ENCODE assay signal across 27 cellular contexts in genomic region chr5:86330736-86331135, GRCh38.
DNase-seq lines count a peak whose midpoint lies in the region; ATAC-seq, FAIRE-seq and TF ChIP-seq lines count a peak whose summit lies in the region.
"Had no signal": no experiment of that assay in that cellular context is flagged by ENCODE, and none has a peak within 500 bp of the region (broad histone marks: within the 10 kb centered on the region; RNA-seq: fewer than 3 reads in every experiment).

No MANE protein-coding gene starts in this region.

- H3K27me3 Mint-ChIP-seq in activated CD4-positive, alpha-beta memory T cell treated with anti-CD3 and anti-CD28 coated beads for 36 hours = no peaks in the 10 kb centered on the region
- H3K27me3 Mint-ChIP-seq: CD4-positive, alpha-beta memory T cell; CD4-positive, CD25-positive, alpha-beta regulatory T cell; CD8-positive, alpha-beta memory T cell had no signal

- H3K9ac ChIP-seq in kidney (ENCODE audit: low read length in 2 of 2) = no peak overlapping the region
- H3K9ac ChIP-seq: BLaER1 had no signal

- peak; percentile 31 for ATAC-seq in stimulated activated effector memory CD8-positive, alpha-beta T cell treated with anti-CD3 and anti-CD28 coated beads, Interleukin-12 subunit alpha, Interleukin-12 subunit beta, amount 100 ng/mL, for 72 hours
- ATAC-seq: GM12878 had no signal

- CTCF ChIA-PET in HEK293 (lab: Yijun Ruan, JAX) = interaction anchor here (0.5 kb wide), 1 partner anchor 152 kb away, joined by 5 read pairs; no protein-coding TSS in a partner anchor
- CTCF ChIA-PET in activated CD4-positive, alpha-beta memory T cell treated with anti-CD3 and anti-CD28 coated beads for 36 hours (lab: Charles Lee) = no interaction called here

- FAIRE-seq in kidney (lab: Jason Lieb, UNC) = no peak
- FAIRE-seq: A204.1, GM12878, GM12892, GM18507, GM19239 had no signal

- H3K4me3 ChIP-seq in HEK293 (ENCODE audit: low read depth, low read length) = no peak overlapping the region
- H3K4me3 ChIP-seq in kidney (ENCODE audit: low read length in 2 of 2) = no peak overlapping the region
- H3K4me3 ChIP-seq: BLaER1, GM12878 had no signal

- peaks cover 6% of the 10 kb centered on the region for H3K9me3 Mint-ChIP-seq in stimulated activated effector memory CD8-positive, alpha-beta T cell treated with anti-CD3 and anti-CD28 coated beads, Interleukin-12 subunit alpha, Interleukin-12 subunit beta, amount 100 ng/mL, for 72 hours
- H3K9me3 Mint-ChIP-seq in activated CD4-positive, alpha-beta memory T cell treated with anti-CD3 and anti-CD28 coated beads for 36 hours = no peaks in the 10 kb centered on the region

- intact Hi-C loops in kidney (cut with DNase I) = no loop called here
- intact Hi-C loops in activated CD4-positive, alpha-beta memory T cell treated with anti-CD3 and anti-CD28 coated beads for 36 hours (cut with micrococcal nuclease) = no loop called here

- POLR2A ChIA-PET in HEK293 (lab: Yijun Ruan, JAX) = no interaction called here
- POLR2A ChIA-PET in activated CD4-positive, alpha-beta memory T cell treated with anti-CD3 and anti-CD28 coated beads for 36 hours (lab: Charles Lee) = no interaction called here

- no peak for TF ChIP-seq CTCF in HEK293 (tag by site-specific recombination; IDR thresholded peaks at IDR 0.05)
- TF ChIP-seq CTCF in kidney (IDR thresholded peaks at IDR 0.05; ENCODE audit: borderline replicate concordance, extremely low read depth, insufficient read depth) = no peak

- no peak overlapping the region for H3K27ac Mint-ChIP-seq in stimulated activated effector memory CD8-positive, alpha-beta T cell treated with anti-CD3 and anti-CD28 coated beads, Interleukin-12 subunit alpha, Interleukin-12 subunit beta, amount 100 ng/mL, for 72 hours
- no peak overlapping the region for H3K27ac Mint-ChIP-seq in activated CD4-positive, alpha-beta memory T cell treated with anti-CD3 and anti-CD28 coated beads for 36 hours
- H3K27ac Mint-ChIP-seq: CD14-positive monocyte; CD4-positive, CD25-positive, alpha-beta regulatory T cell; CD8-positive, alpha-beta memory T cell had no signal

- H3K27ac ChIP-seq in HEK293 (ENCODE audit: extremely low read depth, low read depth, low read length) (no peak overlapping the region), kidney (ENCODE audit: low read depth in 2 of 2, low read length in 2 of 2) (no peak overlapping the region)
- H3K27ac ChIP-seq: BLaER1 had no signal

- H3K4me1 Mint-ChIP-seq in stimulated activated effector memory CD8-positive, alpha-beta T cell treated with anti-CD3 and anti-CD28 coated beads, Interleukin-12 subunit alpha, Interleukin-12 subunit beta, amount 100 ng/mL, for 72 hours = no peaks in the 10 kb centered on the region
- H3K4me1 Mint-ChIP-seq in activated CD4-positive, alpha-beta memory T cell treated with anti-CD3 and anti-CD28 coated beads for 36 hours (ENCODE audit: low read depth) = no peaks in the 10 kb centered on the region
- H3K4me1 Mint-ChIP-seq: CD14-positive monocyte; CD4-positive, alpha-beta memory T cell; CD4-positive, CD25-positive, alpha-beta regulatory T cell; CD8-positive, alpha-beta memory T cell had no signal

- H3K9me3 ChIP-seq in HEK293 (ENCODE audit: control insufficient read depth, insufficient read depth, low read depth, low read length) (no peaks in the 10 kb centered on the region), kidney (ENCODE audit: control insufficient read depth in 1 of 2, low read length in 2 of 2) (no peaks in the 10 kb centered on the region)
- H3K9me3 ChIP-seq: BE2C, BLaER1 had no signal

- peak; percentile 7 for DNase-seq in kidney
- DNase-seq in stimulated activated effector memory CD8-positive, alpha-beta T cell treated with anti-CD3 and anti-CD28 coated beads, Interleukin-12 subunit alpha, Interleukin-12 subunit beta, amount 100 ng/mL, for 72 hours (ENCODE audit: low spot score in 2 of 2) = no peak
- no peak for DNase-seq in activated CD4-positive, alpha-beta memory T cell treated with anti-CD3 and anti-CD28 coated beads for 36 hours
- DNase-seq in activated CD4-positive, alpha-beta T cell treated with anti-CD3 and anti-CD28 coated beads for 48 hours = no peak
- DNase-seq: 8988T; ACHN; BE2C; C1 segment of cervical spinal cord; CD4-positive, alpha-beta memory T cell; CD4-positive, CD25-positive, alpha-beta regulatory T cell; CD8-positive, alpha-beta memory T cell; COR-L47; DMS 273 treated with DMSO at 0.1 percent for 48 hours; DMS153; DMS53; DMS79; DND-41; EL; GDM1 had no signal

- H3K36me3 Mint-ChIP-seq in stimulated activated effector memory CD8-positive, alpha-beta T cell treated with anti-CD3 and anti-CD28 coated beads, Interleukin-12 subunit alpha, Interleukin-12 subunit beta, amount 100 ng/mL, for 72 hours = no peaks in the 10 kb centered on the region
- H3K36me3 Mint-ChIP-seq in activated CD4-positive, alpha-beta memory T cell treated with anti-CD3 and anti-CD28 coated beads for 36 hours = no peaks in the 10 kb centered on the region
- H3K36me3 Mint-ChIP-seq: CD14-positive monocyte; CD4-positive, alpha-beta memory T cell; CD4-positive, CD25-positive, alpha-beta regulatory T cell; CD8-positive, alpha-beta memory T cell had no signal

- H3K36me3 ChIP-seq in HEK293 (ENCODE audit: control insufficient read depth in 2 of 2, insufficient read depth in 1 of 2, low read length in 2 of 2) (no peaks in the 10 kb centered on the region), kidney (ENCODE audit: control insufficient read depth in 1 of 2, insufficient read depth in 2 of 2, low read length in 2 of 2) (no peaks in the 10 kb centered on the region)
- H3K36me3 ChIP-seq: BE2C, BLaER1 had no signal

- H3K4me1 ChIP-seq in HEK293 (ENCODE audit: control insufficient read depth, insufficient read depth, low read length) (no peaks in the 10 kb centered on the region), kidney (ENCODE audit: control insufficient read depth in 1 of 2, insufficient read depth in 1 of 2, low read depth in 1 of 2, low read length in 2 of 2) (no peaks in the 10 kb centered on the region)
- H3K4me1 ChIP-seq: BE2C, BLaER1 had no signal

- H3K4me3 Mint-ChIP-seq in stimulated activated effector memory CD8-positive, alpha-beta T cell treated with anti-CD3 and anti-CD28 coated beads, Interleukin-12 subunit alpha, Interleukin-12 subunit beta, amount 100 ng/mL, for 72 hours = no peak overlapping the region
- H3K4me3 Mint-ChIP-seq in activated CD4-positive, alpha-beta memory T cell treated with anti-CD3 and anti-CD28 coated beads for 36 hours = no peak overlapping the region
- H3K4me3 Mint-ChIP-seq: CD14-positive monocyte; CD4-positive, alpha-beta memory T cell; CD4-positive, CD25-positive, alpha-beta regulatory T cell; CD8-positive, alpha-beta memory T cell had no signal

TF ChIP-seq in HEK293, 187 proteins besides CTCF, POLR2A, EP300 and RAD21:
- TF ChIP-seq ZNF48 (tag by site-specific recombination; IDR thresholded peaks at IDR 0.05) (no peak), ZNF585B (tag by site-specific recombination; IDR thresholded peaks at IDR 0.05) (peak; percentile 73), SALL2 (tag by site-specific recombination; IDR thresholded peaks at IDR 0.05; ENCODE audit: borderline replicate concordance) (no peak), ZNF544 (tag by site-specific recombination; IDR thresholded peaks at IDR 0.05) (no peak), GLIS1 (tag by site-specific recombination; IDR thresholded peaks at IDR 0.05) (no peak)
